Comparison of ENCODE assay signal across 2 cellular contexts in genomic region chr3:16468114-16469098, GRCh38.
TF ChIP-seq lines count a peak whose summit lies in the region.

No MANE protein-coding gene starts in this region.

TF ChIP-seq in liver, 16 proteins besides CTCF, POLR2A, EP300 and RAD21 (continued from another document):
- TF ChIP-seq REST (IDR thresholded peaks at IDR 0.05) (no peak), EGR1 (IDR thresholded peaks at IDR 0.05; ENCODE audit: low read depth in 2 of 2) (no peak), HNF4G (IDR thresholded peaks at IDR 0.05) (no peak), GABPA (IDR thresholded peaks at IDR 0.05 in 1 of 2, conservative IDR thresholded peaks at IDR 0.05 in 1 of 2) (no peak)
TF ChIP-seq in liver: peak in this region for 1.

TF ChIP-seq in HepG2, 621 proteins besides CTCF, POLR2A, EP300 and RAD21:
- TF ChIP-seq PATZ1 (CRISPR knock-in tag; IDR thresholded peaks at IDR 0.05), result no peak
- no peak for TF ChIP-seq NFKBIZ (CRISPR knock-in tag; IDR thresholded peaks at IDR 0.05)
- no peak for TF ChIP-seq ZNF746 (CRISPR knock-in tag; IDR thresholded peaks at IDR 0.05)
- TF ChIP-seq TARDBP (CRISPR knock-in tag; IDR thresholded peaks at IDR 0.05), result no peak
- TF ChIP-seq ZZZ3 (CRISPR knock-in tag; IDR thresholded peaks at IDR 0.05; ENCODE audit: borderline replicate concordance), result no peak
- TF ChIP-seq PRDM10 (CRISPR knock-in tag; IDR thresholded peaks at IDR 0.05; ENCODE audit: low read depth), result no peak
- no peak for TF ChIP-seq REPIN1 (CRISPR knock-in tag; IDR thresholded peaks at IDR 0.05; ENCODE audit: borderline replicate concordance, low read depth)
- TF ChIP-seq MIXL1 (CRISPR knock-in tag; IDR thresholded peaks at IDR 0.05), result no peak
- no peak for TF ChIP-seq TBL1XR1 (IDR thresholded peaks at IDR 0.05; ENCODE audit: borderline replicate concordance, low read length, partially characterized antibody)
- TF ChIP-seq ZMYM3 (CRISPR knock-in tag; IDR thresholded peaks at IDR 0.05), result no peak
- no peak for TF ChIP-seq ZNF407 (CRISPR knock-in tag; IDR thresholded peaks at IDR 0.05; ENCODE audit: not compliant biosample characterization)
- TF ChIP-seq ZNF30 (CRISPR knock-in tag; IDR thresholded peaks at IDR 0.05), result no peak
